Comparison of ENCODE assay signal across 1 cellular context in the genomic region with DNA sequence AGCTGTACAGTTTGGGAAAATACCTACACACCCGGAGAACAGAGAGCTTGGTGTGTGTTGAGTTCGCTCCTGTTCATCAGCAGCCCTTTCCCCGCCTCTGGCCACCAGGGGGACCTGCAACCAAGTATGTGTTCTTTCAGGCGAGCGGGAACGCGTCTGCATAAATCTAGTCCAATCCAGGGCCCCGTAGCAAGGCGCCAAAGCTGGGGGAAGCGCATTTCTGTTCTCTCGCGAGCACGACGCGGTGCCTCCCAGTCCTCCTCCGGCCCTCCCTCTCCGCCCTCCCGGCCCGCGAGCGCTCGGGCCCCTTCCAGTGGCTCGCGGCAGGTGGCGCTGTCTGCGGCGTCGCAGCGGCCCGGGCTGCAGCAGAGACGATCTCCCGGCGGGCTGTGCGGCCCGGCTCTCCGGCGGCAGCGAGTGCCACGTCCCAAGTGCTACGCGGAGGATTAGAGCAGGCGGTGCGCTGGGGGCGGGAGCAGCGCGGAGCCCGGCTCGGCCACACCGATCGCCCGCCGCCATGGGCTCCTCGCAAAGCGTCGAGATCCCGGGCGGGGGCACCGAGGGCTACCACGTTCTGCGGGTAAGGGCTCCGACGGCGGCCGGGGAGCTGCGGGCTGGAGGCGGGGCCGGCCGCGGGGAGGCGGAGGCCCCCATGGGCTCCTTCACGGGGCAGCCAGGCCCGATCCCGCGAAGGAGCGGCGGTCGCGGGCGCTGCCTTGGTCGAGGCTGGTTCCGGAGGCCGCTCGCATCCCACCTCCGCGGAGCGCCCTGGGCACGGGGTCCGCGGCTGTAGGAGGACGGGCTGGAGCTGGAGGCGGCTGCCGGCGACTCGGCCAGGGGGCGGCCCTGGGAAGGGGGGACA.
TF ChIP-seq lines count a peak whose summit lies in the region.

A gene (plus strand): TSS at position 430 of the 862 bp plus-strand sequence. CDS start 88 bp downstream, at position 518.

TF ChIP-seq in K562, 482 proteins besides CTCF, POLR2A, EP300 and RAD21 (continued from another document):
- TF ChIP-seq, protein P1, sequence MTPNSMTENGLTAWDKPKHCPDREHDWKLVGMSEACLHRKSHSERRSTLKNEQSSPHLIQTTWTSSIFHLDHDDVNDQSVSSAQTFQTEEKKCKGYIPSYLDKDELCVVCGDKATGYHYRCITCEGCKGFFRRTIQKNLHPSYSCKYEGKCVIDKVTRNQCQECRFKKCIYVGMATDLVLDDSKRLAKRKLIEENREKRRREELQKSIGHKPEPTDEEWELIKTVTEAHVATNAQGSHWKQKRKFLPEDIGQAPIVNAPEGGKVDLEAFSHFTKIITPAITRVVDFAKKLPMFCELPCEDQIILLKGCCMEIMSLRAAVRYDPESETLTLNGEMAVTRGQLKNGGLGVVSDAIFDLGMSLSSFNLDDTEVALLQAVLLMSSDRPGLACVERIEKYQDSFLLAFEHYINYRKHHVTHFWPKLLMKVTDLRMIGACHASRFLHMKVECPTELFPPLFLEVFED (CRISPR knock-in tag; conservative IDR thresholded peaks at IDR 0.05), result no peak
- peak; percentile 74 for TF ChIP-seq PCBP1 (IDR thresholded peaks at IDR 0.05; ENCODE audit: low read depth, low read length, poor library complexity, severe bottlenecking)
- TF ChIP-seq YY1 (IDR thresholded peaks at IDR 0.05; ENCODE audit: borderline replicate concordance in 1 of 3, control insufficient read depth in 1 of 3, extremely low read depth in 1 of 3, insufficient read depth in 3 of 3, insufficient read length in 1 of 3, insufficient replicate concordance in 2 of 3, low read depth in 1 of 3, low read length in 2 of 3), result peak; percentile 25 to 70 (median 70)
- TF ChIP-seq ZNF778 (CRISPR knock-in tag; IDR thresholded peaks at IDR 0.05), result no peak
- peak; percentile 99 for TF ChIP-seq RB1 (IDR thresholded peaks at IDR 0.05; ENCODE audit: low read depth)
- TF ChIP-seq, protein P2, sequence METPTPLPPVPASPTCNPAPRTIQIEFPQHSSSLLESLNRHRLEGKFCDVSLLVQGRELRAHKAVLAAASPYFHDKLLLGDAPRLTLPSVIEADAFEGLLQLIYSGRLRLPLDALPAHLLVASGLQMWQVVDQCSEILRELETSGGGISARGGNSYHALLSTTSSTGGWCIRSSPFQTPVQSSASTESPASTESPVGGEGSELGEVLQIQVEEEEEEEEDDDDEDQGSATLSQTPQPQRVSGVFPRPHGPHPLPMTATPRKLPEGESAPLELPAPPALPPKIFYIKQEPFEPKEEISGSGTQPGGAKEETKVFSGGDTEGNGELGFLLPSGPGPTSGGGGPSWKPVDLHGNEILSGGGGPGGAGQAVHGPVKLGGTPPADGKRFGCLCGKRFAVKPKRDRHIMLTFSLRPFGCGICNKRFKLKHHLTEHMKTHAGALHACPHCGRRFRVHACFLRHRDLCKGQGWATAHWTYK (CRISPR knock-in tag; IDR thresholded peaks at IDR 0.05), result peak; percentile 81; the same call in 1 of the 2 replicates
- no peak for TF ChIP-seq HDGF (IDR thresholded peaks at IDR 0.05)
- no peak for TF ChIP-seq COPS2 (conservative IDR thresholded peaks at IDR 0.05)
- TF ChIP-seq, protein P3, sequence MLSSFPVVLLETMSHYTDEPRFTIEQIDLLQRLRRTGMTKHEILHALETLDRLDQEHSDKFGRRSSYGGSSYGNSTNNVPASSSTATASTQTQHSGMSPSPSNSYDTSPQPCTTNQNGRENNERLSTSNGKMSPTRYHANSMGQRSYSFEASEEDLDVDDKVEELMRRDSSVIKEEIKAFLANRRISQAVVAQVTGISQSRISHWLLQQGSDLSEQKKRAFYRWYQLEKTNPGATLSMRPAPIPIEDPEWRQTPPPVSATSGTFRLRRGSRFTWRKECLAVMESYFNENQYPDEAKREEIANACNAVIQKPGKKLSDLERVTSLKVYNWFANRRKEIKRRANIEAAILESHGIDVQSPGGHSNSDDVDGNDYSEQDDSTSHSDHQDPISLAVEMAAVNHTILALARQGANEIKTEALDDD (IDR thresholded peaks at IDR 0.05), result peak; percentile 72; the same call in 1 of the 2 replicates
- peak; percentile 60 for TF ChIP-seq MEIS2 (IDR thresholded peaks at IDR 0.05; ENCODE audit: partially characterized antibody)
- no peak for TF ChIP-seq FOXJ3 (CRISPR knock-in tag; IDR thresholded peaks at IDR 0.05)
- peak; percentile 42; the same call in 1 of the 2 replicates for TF ChIP-seq MBD2 (IDR thresholded peaks at IDR 0.05; ENCODE audit: borderline replicate concordance, low read depth)
- peak; percentile 84 for TF ChIP-seq JUND (IDR thresholded peaks at IDR 0.05; ENCODE audit: borderline replicate concordance, low read depth, low read length)
- peak; percentile 67; the same call in 1 of the 3 replicates for TF ChIP-seq JUND (tag; IDR thresholded peaks at IDR 0.05; ENCODE audit: borderline replicate concordance, low read depth, low read length)
- peak; percentile 40; the same call in 1 of the 2 replicates for TF ChIP-seq SPI1 (IDR thresholded peaks at IDR 0.05; ENCODE audit: borderline replicate concordance, low read depth, low read length)
- peak; percentile 83 for TF ChIP-seq PML (IDR thresholded peaks at IDR 0.05; ENCODE audit: low read length)
- peak; percentile 86 for TF ChIP-seq ZFP36 (IDR thresholded peaks at IDR 0.05; ENCODE audit: low read depth, low read length, partially characterized antibody)
- peak; percentile 83 for TF ChIP-seq RNF2 (IDR thresholded peaks at IDR 0.05)
